9 cellular contexts compared by ENCODE assay signal in the genomic region with DNA sequence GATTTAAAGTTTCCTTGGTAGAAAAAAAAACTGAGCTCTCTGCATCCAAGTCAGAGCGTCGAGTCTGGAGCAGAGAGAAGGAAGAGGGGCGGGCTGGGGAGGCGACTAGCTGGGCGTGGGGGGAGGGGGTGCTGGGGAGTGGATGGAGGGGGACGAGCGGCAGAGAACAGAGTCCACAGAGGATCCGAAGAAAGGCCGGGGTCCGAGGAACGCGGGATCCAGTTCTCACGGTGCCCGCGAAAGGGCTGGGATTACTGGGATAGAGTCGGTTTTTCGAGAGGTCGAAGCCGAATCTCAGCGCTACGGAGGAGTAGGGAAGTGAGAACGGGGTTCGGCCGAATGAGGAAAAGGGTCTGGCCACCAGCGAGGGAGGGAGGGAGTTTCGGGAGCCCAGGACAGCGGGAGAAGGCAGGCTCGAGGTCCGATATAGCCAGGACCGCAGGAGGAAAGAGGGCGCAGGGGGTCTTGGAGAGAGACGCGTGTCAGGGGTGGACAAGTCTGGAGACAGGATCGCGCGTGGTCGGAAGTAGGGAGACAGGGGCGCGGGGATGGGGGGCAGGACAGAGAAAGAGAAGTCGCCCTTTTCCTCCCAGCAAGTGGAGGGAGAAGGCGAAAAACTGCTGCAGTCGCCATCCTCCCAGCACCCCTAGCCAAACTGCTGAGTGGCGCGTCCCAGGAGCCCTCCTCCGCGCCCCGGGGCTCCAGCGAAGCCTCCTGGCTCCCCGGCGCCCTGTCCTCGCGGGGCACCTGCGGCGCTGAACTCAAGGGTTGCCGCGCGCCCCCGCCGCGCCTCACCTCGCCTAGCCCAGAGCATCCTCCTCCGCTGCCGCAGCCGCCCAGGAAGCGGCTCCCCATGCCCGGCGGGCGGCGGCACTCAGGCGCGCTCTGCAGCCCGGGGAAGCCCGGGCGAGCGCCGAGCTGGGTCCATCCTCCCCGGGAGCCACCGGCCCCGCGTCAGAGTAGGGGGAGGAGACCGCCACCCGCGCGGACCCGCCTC. TPM values are rescaled to one million over a fixed set of nuclear protein-coding genes. Genes with fewer than 3 reads are reported as not detected.
DNase-seq lines count a peak whose midpoint lies in the region; ATAC-seq, FAIRE-seq and TF ChIP-seq lines count a peak whose summit lies in the region.
"Had no signal": no experiment of that assay in that cellular context is flagged by ENCODE, and none has a peak within 500 bp of the region (broad histone marks: within the 10 kb centered on the region; RNA-seq: fewer than 3 reads in every experiment).

A gene (minus strand): TSS at position 926 of the 997 bp plus-strand sequence. CDS start 133,030 bp downstream, outside the sequence.

- DNase-seq in G401 (ENCODE audit: low spot score) (peak; percentile 64), Peyer's patch (peak in 1 of 3 donors; percentile 46), frontal cortex (ENCODE audit: low spot score in 2 of 2) (peak; percentile 42), posterior cingulate gyrus (peak in 7 of 10 donors; percentile 13 to 89 (median 31)), epidermal melanocyte (ENCODE audit: insufficient read length, low spot score) (no peak), NCI-H2196 treated with DMSO at 0.1 percent for 48 hours (lab: John Stamatoyannopoulos, UW; ENCODE audit: unreplicated experiment) (no peak)

- peak within 1 kb of the TSS in 2 of 4 donors; percentile 27 to 40 for H3K4me3 ChIP-seq in Peyer's patch

- no peak for TF ChIP-seq CTCF in Peyer's patch (IDR thresholded peaks at IDR 0.05)

- in situ Hi-C loops in G401 (cut with HindIII; ENCODE audit: low sequenced_read_pairs): no loop called here

- peaks cover 0 to 17% of the 10 kb centered on the region in 2 donors for H3K27me3 ChIP-seq in Peyer's patch

- peaks cover 0 to 20% (median 0%) of the 10 kb centered on the region in 4 donors for H3K4me1 ChIP-seq in Peyer's patch

- no peak for TF ChIP-seq POLR2A in Peyer's patch (IDR thresholded peaks at IDR 0.05)

- H3K27ac ChIP-seq in Peyer's patch: no peak within 1 kb of the TSS

- no peaks in the 10 kb centered on the region for H3K9me3 ChIP-seq in Peyer's patch

- FAIRE-seq in frontal cortex (lab: Jason Lieb, UNC): no peak
- FAIRE-seq: endometrium had no signal

- no peaks in the 10 kb centered on the region for H3K36me3 ChIP-seq in Peyer's patch

- intact Hi-C loops in posterior cingulate gyrus (cut with DNase I): no loop called here

- ATAC-seq in HG03139 (IDR thresholded peaks at IDR 0.05; ENCODE audit: unreplicated experiment) (no peak), GM21360 (IDR thresholded peaks at IDR 0.05; ENCODE audit: unreplicated experiment) (no peak)

RNA-seq across cellular contexts. Expression of the gene that starts here (rescaled TPM):
- not detected in 2 replicates for total RNA-seq in G401 (2014; rRNA removed; shearing (Covaris generic))
- total RNA-seq in Peyer's patch: 10 to 100 TPM in 3 of 4 donors, 1 to 10 TPM in 1; 4.1 to 75.3 (median 63.9) TPM
- 35.9 TPM for total RNA-seq in frontal cortex

Comparison
In these comparisons a context has a peak if more than half of its experiments do, and no peak if none do; other contexts are left out.
1. Peak in DNase-seq in G401; RNA of the gene not detected or under 1 TPM.
2. DNase-seq: peak in frontal cortex (2 of 2) and posterior cingulate gyrus (7 of 10); none in epidermal melanocyte (single experiment) and NCI-H2196 treated with DMSO at 0.1 percent for 48 hours (single experiment).